Comparison of ENCODE assay signal across 34 cellular contexts in genomic region chr11:595400-595799, GRCh38. TPM values are rescaled to one million over a fixed set of nuclear protein-coding genes. Genes with fewer than 3 reads are reported as not detected.
"Had no signal": no experiment of that assay in that cellular context is flagged by ENCODE, and none has a peak within 500 bp of the region (broad histone marks: within the 10 kb centered on the region; RNA-seq: fewer than 3 reads in every experiment).

No MANE protein-coding gene starts in this region.

- FAIRE-seq: endothelial cell of umbilical vein had no signal

- H3K9me3 ChIP-seq: esophagus muscularis mucosa, heart right ventricle, lower lobe of right lung, ovary, psoas muscle, spleen, testis, tibial artery had no signal

- H3K27ac ChIP-seq: coronary artery, esophagus muscularis mucosa, heart right ventricle, lower lobe of right lung, ovary, psoas muscle, skin epidermis, spleen, testis, tibial artery had no signal

- H3K27me3 ChIP-seq: esophagus muscularis mucosa, heart right ventricle, ovary, spleen, testis, tibial artery had no signal

- H3K4me3 ChIP-seq: coronary artery, esophagus muscularis mucosa, heart right ventricle, lower lobe of right lung, ovary, psoas muscle, skin epidermis, spleen, testis, tibial artery had no signal

- H3K4me1 ChIP-seq: esophagus muscularis mucosa, heart right ventricle, lower lobe of right lung, psoas muscle, spleen, testis, tibial artery had no signal

- DNase-seq: dermis blood vessel endothelial cell; effector memory CD4-positive, alpha-beta T cell; foreskin melanocyte; glutamatergic neuron; heart right ventricle; hippocampal formation; immature natural killer cell; islet precursor cell; left ventricle myocardium superior; lower lobe of right lung; naive thymus-derived CD8-positive, alpha-beta T cell; nephron progenitor cell; occipital lobe; ovary; posterior cingulate gyrus; psoas muscle; spleen; stimulated activated CD4-positive, alpha-beta T cell treated with anti-CD3 and anti-CD28 coated beads, Interleukin-4, amount 100 ng/mL, for 4 hours; stimulated activated naive CD8-positive, alpha-beta T cell treated with anti-CD3 and anti-CD28 coated beads, Interleukin-15, Interleukin-2, amounts not matched to agents 100 U/mL and 50 U/mL, for 24 hours; substantia nigra; testis; tibial artery had no signal

- ATAC-seq: heart right ventricle; left ventricle myocardium superior; lower lobe of right lung; psoas muscle; stimulated activated memory B cell treated with anti-CD40 and anti-IgM and Interleukin-4, amounts not matched to agents 10 μg/mL and 1 μg/mL and 100 μg/mL, for 72 hours; stimulated activated naive CD8-positive, alpha-beta T cell treated with anti-CD3 and anti-CD28 coated beads, Interleukin-15, Interleukin-2, amounts not matched to agents 100 U/mL and 50 U/mL, for 24 hours had no signal

- H3K36me3 ChIP-seq: ovary had no signal

RNA-seq across cellular contexts. Expression of gene CDHR5, which starts 29.4 kb away (rescaled TPM):
- total RNA-seq: dermis blood vessel endothelial cell; endothelial cell of umbilical vein; epithelial cell of proximal tubule; fibroblast of lung; heart right ventricle; left ventricle myocardium superior; lower lobe of right lung; myocyte; naive thymus-derived CD8-positive, alpha-beta T cell; occipital lobe; right cardiac atrium; spleen; urinary bladder had no signal
- polyA plus RNA-seq: endothelial cell of umbilical vein; fibroblast of lung; heart right ventricle; immature natural killer cell; naive thymus-derived CD8-positive, alpha-beta T cell had no signal

RNA-seq across cellular contexts. Expression of gene SCT, which starts 31.6 kb away (rescaled TPM):
- total RNA-seq: dermis blood vessel endothelial cell; endothelial cell of umbilical vein; epithelial cell of proximal tubule; esophagus muscularis mucosa; fibroblast of lung; left ventricle myocardium superior; lower lobe of right lung; mesenteric fat pad; myocyte; naive thymus-derived CD8-positive, alpha-beta T cell; occipital lobe; ovary; renal cortical epithelial cell; urinary bladder had no signal
- polyA plus RNA-seq: endothelial cell of umbilical vein; fibroblast of lung; immature natural killer cell; naive thymus-derived CD8-positive, alpha-beta T cell; right cardiac atrium; urinary bladder had no signal
